Comparison of ENCODE assay signal across 24 cellular contexts in the genomic region with DNA sequence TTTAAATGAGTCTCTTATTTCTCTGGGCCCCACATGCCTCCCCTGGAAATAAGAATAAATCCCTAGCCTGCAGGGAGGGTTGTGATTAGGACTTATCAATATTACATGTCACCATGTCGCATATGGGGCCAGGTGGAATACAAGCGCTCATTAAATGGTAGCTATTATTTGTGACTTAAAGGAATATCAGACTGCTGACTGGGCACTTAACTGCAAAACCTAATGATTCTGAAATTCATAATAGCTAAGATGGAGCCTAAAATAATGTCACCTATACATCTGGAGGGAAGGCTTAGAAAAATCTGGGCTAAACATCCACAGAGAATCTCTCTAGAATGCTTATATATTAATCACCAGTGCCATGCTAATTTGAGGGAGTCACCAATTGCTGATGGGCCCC.
A peak's percentile ranks its signal among the peaks of the same experiment; 100 is the strongest.
DNase-seq lines count a peak whose midpoint lies in the region; ATAC-seq, FAIRE-seq and TF ChIP-seq lines count a peak whose summit lies in the region.
"Had no signal": no experiment of that assay in that cellular context is flagged by ENCODE, and none has a peak within 500 bp of the region (broad histone marks: within the 10 kb centered on the region; RNA-seq: fewer than 3 reads in every experiment).

No MANE protein-coding gene starts in this region.

- H3K27ac ChIP-seq in A549 (no peak overlapping the region), A673 (ENCODE audit: low read depth, low read length, poor library complexity, severe bottlenecking) (peak overlapping the region; percentile 86), WERI-Rb-1 (peak overlapping the region; percentile 56; the same call in 1 of the 2 replicates)
- H3K27ac ChIP-seq: BLaER1 treated with 17β-estradiol and CSF1 and Interleukin-3, amounts not matched to agents 10 nM and 100 nM had no signal

- WGBS in A549 (ENCODE audit: missing lambda C conversion rate): 70% methylated on average over 2 of the region's 2 CpGs

- no peak for TF ChIP-seq POLR2A in A549 (IDR thresholded peaks at IDR 0.05; ENCODE audit: low read length)

- no peak overlapping the region for H3K4me3 Mint-ChIP-seq in immature natural killer cell
- H3K4me3 Mint-ChIP-seq: CD14-positive monocyte; CD4-positive, alpha-beta T cell; CD8-positive, alpha-beta memory T cell; GM23338; HFFc6 had no signal

- H3K4me1 ChIP-seq in A549 (no peaks in the 10 kb centered on the region), A673 (ENCODE audit: insufficient read depth, low read length, poor library complexity, severe bottlenecking) (peaks cover 77% of the 10 kb centered on the region)
- H3K4me1 ChIP-seq: HAP-1 had no signal

- H3K9me3 ChIP-seq in A549: no peaks in the 10 kb centered on the region
- H3K9me3 ChIP-seq in A673 (ENCODE audit: low read depth, low read length, poor library complexity, severe bottlenecking): no peaks in the 10 kb centered on the region
- no peaks in the 10 kb centered on the region for H3K9me3 ChIP-seq in WERI-Rb-1 (ENCODE audit: severe bottlenecking)
- H3K9me3 ChIP-seq: BE2C; BLaER1 treated with 17β-estradiol and CSF1 and Interleukin-3, amounts not matched to agents 10 nM and 100 nM; HAP-1 had no signal

- CTCF ChIA-PET in A549 (lab: Yijun Ruan, JAX): no interaction called here
- CTCF ChIA-PET in A673 (lab: Charles Lee): interaction anchor here (0.7 kb wide), 1 partner anchor 11 kb away, joined by 6 read pairs; no protein-coding TSS in a partner anchor

- H3K4me2 ChIP-seq in A549: no peak overlapping the region
- H3K4me2 ChIP-seq: BLaER1 treated with 17β-estradiol and CSF1 and Interleukin-3, amounts not matched to agents 10 nM and 100 nM; GM23338 had no signal

- TF ChIP-seq CTCF in A549 (IDR thresholded peaks at IDR 0.05): no peak
- no peak for TF ChIP-seq CTCF in A673 (conservative IDR thresholded peaks at IDR 0.05; ENCODE audit: low read depth, low read length)
- TF ChIP-seq CTCF in WERI-Rb-1 (IDR thresholded peaks at IDR 0.05; ENCODE audit: low read depth, low read length): no peak

- no peak for DNase-seq in A549 (ENCODE audit: low read depth in 1 of 2, low spot score in 1 of 2)
- no peak for DNase-seq in A673 (ENCODE audit: low spot score)
- DNase-seq in WERI-Rb-1: no peak
- no peak for DNase-seq in immature natural killer cell
- DNase-seq in globus pallidus (ENCODE audit: low spot score): no peak
- DNase-seq: ACHN; AML-193; BE2C; CD4-positive, alpha-beta T cell; CD8-positive, alpha-beta memory T cell; DMS 273 treated with DMSO at 0.1 percent for 48 hours; DMS79; EL; GDM1; HFFc6 had no signal

- POLR2A ChIA-PET in A549 (lab: Yijun Ruan, JAX): no interaction called here
- POLR2A ChIA-PET in A673 (lab: Charles Lee; ENCODE audit: low non-redundant PET): no interaction called here

- H3K4me1 Mint-ChIP-seq in immature natural killer cell: peaks cover 35 to 38% of the 10 kb centered on the region in 2 donors
- H3K4me1 Mint-ChIP-seq: CD14-positive monocyte had no signal

- H3K36me3 Mint-ChIP-seq in immature natural killer cell: peaks cover 0 to 9% (median 0%) of the 10 kb centered on the region in 3 donors
- H3K36me3 Mint-ChIP-seq: CD14-positive monocyte; CD8-positive, alpha-beta memory T cell had no signal

- peaks cover 6 to 13% (median 13%) of the 10 kb centered on the region in 3 donors for H3K27me3 Mint-ChIP-seq in immature natural killer cell (ENCODE audit: low read depth in 3 of 3)
- H3K27me3 Mint-ChIP-seq: CD4-positive, alpha-beta T cell had no signal

- no peak for TF ChIP-seq RAD21 in A549 (conservative IDR thresholded peaks at IDR 0.05 in 1 of 2, IDR thresholded peaks at IDR 0.05 in 1 of 2)

- no peak overlapping the region for H3K4me3 ChIP-seq in A549
- H3K4me3 ChIP-seq in A673 (ENCODE audit: low read depth, low read length, poor library complexity, severe bottlenecking): no peak overlapping the region
- no peak overlapping the region for H3K4me3 ChIP-seq in WERI-Rb-1 (ENCODE audit: low read depth, low read length)
- H3K4me3 ChIP-seq: BLaER1 treated with 17β-estradiol and CSF1 and Interleukin-3, amounts not matched to agents 10 nM and 100 nM; GM23338; HAP-1 had no signal

- no TSS peak for BruUV-seq in A673 (replicated peaks; lab: Mats Ljungman, UMichigan)

- no peak for TF ChIP-seq EP300 in A549 (IDR thresholded peaks at IDR 0.05)

- FAIRE-seq in A549 (lab: Jason Lieb, UNC): no peak
- FAIRE-seq: D721Med, GM12891, GM19239 had no signal

- no peaks in the 10 kb centered on the region for H3K36me3 ChIP-seq in A673 (ENCODE audit: insufficient read depth, low read length, poor library complexity, severe bottlenecking)
- H3K36me3 ChIP-seq in WERI-Rb-1: no peaks in the 10 kb centered on the region
- H3K36me3 ChIP-seq: BE2C; BLaER1 treated with 17β-estradiol and CSF1 and Interleukin-3, amounts not matched to agents 10 nM and 100 nM; HAP-1 had no signal

- H3K27ac Mint-ChIP-seq in immature natural killer cell: peak overlapping the region in 5 of 6 donors; percentile 13 to 95 (median 80)
- H3K27ac Mint-ChIP-seq: CD14-positive monocyte; CD4-positive, alpha-beta T cell; GM23338; HFFc6 had no signal

- ATAC-seq in A549 (no peak), GM18498 (IDR thresholded peaks at IDR 0.05; ENCODE audit: unreplicated experiment) (no peak), HG02852 (IDR thresholded peaks at IDR 0.05; ENCODE audit: unreplicated experiment) (no peak)
- ATAC-seq: GM23338 had no signal

- H3K27me3 ChIP-seq in A673 (replicated peaks; ENCODE audit: insufficient read depth, low read depth, low read length, poor library complexity) (no peaks in the 10 kb centered on the region), WERI-Rb-1 (ENCODE audit: insufficient read depth, low read depth, severe bottlenecking) (no peaks in the 10 kb centered on the region)
- H3K27me3 ChIP-seq: BE2C; BLaER1 treated with 17β-estradiol and CSF1 and Interleukin-3, amounts not matched to agents 10 nM and 100 nM had no signal

- H3K9me3 Mint-ChIP-seq in immature natural killer cell: no peaks in the 10 kb centered on the region
- H3K9me3 Mint-ChIP-seq: CD14-positive monocyte; CD4-positive, alpha-beta T cell; CD8-positive, alpha-beta memory T cell; GM23338 had no signal

- intact Hi-C loops in A673 (cut with micrococcal nuclease; ENCODE audit: unreplicated experiment): no loop called here

TF ChIP-seq in A549, 52 proteins besides CTCF, POLR2A, EP300 and RAD21:
- peak; percentile 57 for TF ChIP-seq MAFK (IDR thresholded peaks at IDR 0.05; ENCODE audit: partially characterized antibody)
- TF ChIP-seq BCL3 (IDR thresholded peaks at IDR 0.05): no peak
- TF ChIP-seq TP53 (CRISPR knock-in tag; IDR thresholded peaks at IDR 0.05): no peak
- no peak for TF ChIP-seq RFX5 (IDR thresholded peaks at IDR 0.05)

Comparison
In these comparisons a context has a peak if more than half of its experiments do, and no peak if none do; other contexts are left out.
1. H3K27ac ChIP-seq: peak in A673 (single experiment) and WERI-Rb-1 (single experiment); none in A549 (0 of 2).